In the genomic region with DNA sequence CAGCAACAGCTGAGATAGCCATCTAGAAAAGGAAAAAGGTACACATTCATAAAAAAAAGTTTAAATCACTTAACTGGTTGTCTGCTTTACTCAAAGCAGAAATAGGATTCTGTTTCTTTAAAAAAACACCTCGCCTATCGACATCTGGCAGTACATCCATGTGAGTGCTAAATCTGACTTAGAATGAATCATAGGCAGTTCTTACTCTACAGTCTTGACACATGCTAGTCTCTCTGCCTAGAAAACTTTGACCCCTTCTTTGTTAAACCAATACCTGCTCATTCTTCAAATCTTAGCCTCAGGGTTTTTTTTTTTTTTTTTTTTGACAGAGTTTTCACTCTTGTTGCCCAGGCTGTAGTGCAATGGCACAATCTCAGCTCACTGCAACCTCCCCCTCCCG, we compare ENCODE assay signal across 1 cellular context.
A peak's percentile ranks its signal among the peaks of the same experiment; 100 is the strongest.
TF ChIP-seq lines count a peak whose summit lies in the region.

No MANE protein-coding gene starts in this region.

TF ChIP-seq in SK-N-SH, 30 proteins besides CTCF, POLR2A, EP300 and RAD21 (continued from another document):
- no peak for TF ChIP-seq REST (IDR thresholded peaks at IDR 0.05; ENCODE audit: low read depth, low read length)
- TF ChIP-seq RCOR1 (IDR thresholded peaks at IDR 0.05; ENCODE audit: low read length) = no peak
- TF ChIP-seq, protein P1, sequence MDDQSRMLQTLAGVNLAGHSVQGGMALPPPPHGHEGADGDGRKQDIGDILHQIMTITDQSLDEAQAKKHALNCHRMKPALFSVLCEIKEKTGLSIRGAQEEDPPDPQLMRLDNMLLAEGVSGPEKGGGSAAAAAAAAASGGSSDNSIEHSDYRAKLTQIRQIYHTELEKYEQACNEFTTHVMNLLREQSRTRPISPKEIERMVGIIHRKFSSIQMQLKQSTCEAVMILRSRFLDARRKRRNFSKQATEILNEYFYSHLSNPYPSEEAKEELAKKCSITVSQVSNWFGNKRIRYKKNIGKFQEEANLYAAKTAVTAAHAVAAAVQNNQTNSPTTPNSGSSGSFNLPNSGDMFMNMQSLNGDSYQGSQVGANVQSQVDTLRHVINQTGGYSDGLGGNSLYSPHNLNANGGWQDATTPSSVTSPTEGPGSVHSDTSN (IDR thresholded peaks at IDR 0.05) = peak; percentile 33; the same call in 1 of the 2 replicates
TF ChIP-seq in SK-N-SH: peak in this region for 4.
